In the genomic region with DNA sequence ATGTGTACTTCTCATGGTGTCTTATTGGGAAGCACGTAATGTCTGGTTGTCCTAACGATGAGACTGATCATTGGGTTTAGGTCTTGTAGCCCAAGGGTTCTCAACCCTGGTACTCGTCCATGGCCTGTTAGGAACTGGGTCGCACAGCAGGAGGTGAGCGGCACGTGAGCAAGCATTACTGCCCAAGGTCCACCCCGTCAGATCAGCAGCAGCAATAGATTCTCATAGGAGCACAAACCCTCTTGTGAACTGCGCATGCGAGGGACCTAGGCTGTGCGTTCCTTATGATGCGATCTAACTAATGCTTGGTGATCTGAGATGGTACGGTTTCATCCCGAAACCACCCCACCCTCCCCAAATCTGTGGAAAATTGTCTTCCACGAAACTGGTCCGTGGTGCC, we compare ENCODE assay signal across 7 cellular contexts.
"Had no signal": no experiment of that assay in that cellular context is flagged by ENCODE, and none has a peak within 500 bp of the region (broad histone marks: within the 10 kb centered on the region; RNA-seq: fewer than 3 reads in every experiment).

No MANE protein-coding gene starts in this region.

- H3K4me2 ChIP-seq: KMS-11 had no signal

- H3K27ac ChIP-seq: KMS-11 had no signal

- DNase-seq: GOT3, H9, HCEC 1CT, KBM-7 had no signal

- H3K9me3 Mint-ChIP-seq: IgD-negative memory B cell had no signal

- H3K9ac ChIP-seq: KMS-11 had no signal

- FAIRE-seq: H54 had no signal

- H3K4me3 Mint-ChIP-seq: H9, IgD-negative memory B cell had no signal

- H3K27ac Mint-ChIP-seq: H9, IgD-negative memory B cell had no signal

- H3K27me3 Mint-ChIP-seq: IgD-negative memory B cell had no signal
